ENCODE assay signal across 8 cellular contexts in the genomic region with DNA sequence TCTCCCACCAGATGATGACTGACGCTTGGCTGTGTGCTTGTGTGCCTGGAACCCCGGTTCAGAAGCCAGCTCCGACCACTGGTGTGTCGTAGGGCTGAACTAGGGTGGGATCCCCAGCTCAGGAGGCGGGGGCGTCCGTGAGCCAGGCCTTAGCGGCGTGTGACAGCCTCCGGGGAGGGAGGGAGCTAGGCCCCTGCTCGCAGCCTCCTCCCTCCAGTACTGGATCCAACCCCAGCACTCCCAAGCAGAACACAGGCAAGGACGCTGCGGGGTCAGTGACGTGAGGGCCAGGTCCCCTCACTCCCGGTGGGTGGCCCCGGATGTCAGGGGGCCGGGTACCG. TPM values are rescaled to one million over a fixed set of nuclear protein-coding genes. Genes with fewer than 3 reads are reported as not detected.
A peak's percentile ranks its signal among the peaks of the same experiment; 100 is the strongest.
DNase-seq lines count a peak whose midpoint lies in the region; ATAC-seq lines count a peak whose summit lies in the region.

No MANE protein-coding gene starts in this region.

- ATAC-seq in activated CD4-positive, alpha-beta T cell treated with anti-CD3 and anti-CD28 coated beads for 36 hours, result peak; percentile 6
- ATAC-seq in HG03342 (IDR thresholded peaks at IDR 0.05; ENCODE audit: unreplicated experiment), result peak; percentile 12
- peak; percentile 38 to 52 for ATAC-seq in right cardiac atrium

- no peaks in the 10 kb centered on the region for H3K9me3 ChIP-seq in right cardiac atrium (ENCODE audit: control insufficient read depth, low read length)

- H3K27ac ChIP-seq in right cardiac atrium (ENCODE audit: low read length), result peak overlapping the region; percentile 8

- POLR2A ChIA-PET in activated CD4-positive, alpha-beta T cell treated with anti-CD3 and anti-CD28 coated beads for 36 hours (lab: Charles Lee), result interaction anchor here (0.7 to 2.0 kb wide), 10 partner anchors 15 to 303 kb away, joined by 3 to 25 read pairs (median 6); partner anchors contain the start of genes ACO2, DESI1, PHF5A and RANGAP1

- CTCF ChIA-PET in activated CD4-positive, alpha-beta T cell treated with anti-CD3 and anti-CD28 coated beads for 36 hours (lab: Charles Lee), result interaction anchor here (0.7 to 1.8 kb wide), 6 partner anchors 8 to 186 kb away, joined by 3 to 6 read pairs (median 5); no protein-coding TSS in a partner anchor

- H3K27me3 ChIP-seq in right cardiac atrium (ENCODE audit: control insufficient read depth, insufficient read depth), result no peaks in the 10 kb centered on the region

- H3K4me1 Mint-ChIP-seq in activated CD4-positive, alpha-beta T cell treated with anti-CD3 and anti-CD28 coated beads for 36 hours, result peaks cover 15% of the 10 kb centered on the region
- peaks cover 10% of the 10 kb centered on the region for H3K4me1 Mint-ChIP-seq in activated naive CD8-positive, alpha-beta T cell (ENCODE audit: low read depth)

- H3K4me3 ChIP-seq in right cardiac atrium (ENCODE audit: low read length) (peak overlapping the region; percentile 49), skeletal muscle cell (ENCODE audit: low read depth, low read length) (peak overlapping the region; percentile 89)

- H3K9me3 Mint-ChIP-seq in activated CD4-positive, alpha-beta T cell treated with anti-CD3 and anti-CD28 coated beads for 36 hours (ENCODE audit: low read depth), result no peaks in the 10 kb centered on the region
- H3K9me3 Mint-ChIP-seq in activated naive CD8-positive, alpha-beta T cell (ENCODE audit: low read depth), result no peaks in the 10 kb centered on the region

- peak; percentile 53 for DNase-seq in activated CD4-positive, alpha-beta T cell treated with anti-CD3 and anti-CD28 coated beads for 36 hours
- DNase-seq in activated CD4-positive, alpha-beta T cell treated with anti-CD3 and anti-CD28 coated beads for 4 hours, result no peak
- DNase-seq in right cardiac atrium (no peak), skeletal muscle cell (ENCODE audit: low read depth) (no peak), NCI-H2081 (lab: John Stamatoyannopoulos, UW) (no peak), HT-29 (ENCODE audit: low spot score) (no peak)

- H3K27ac Mint-ChIP-seq in activated CD4-positive, alpha-beta T cell treated with anti-CD3 and anti-CD28 coated beads for 36 hours, result peak overlapping the region; percentile 82
- peak overlapping the region; percentile 84 for H3K27ac Mint-ChIP-seq in activated naive CD8-positive, alpha-beta T cell

- 4% methylated on average over 18 of the region's 18 CpGs for WGBS in right cardiac atrium

- H3K4me1 ChIP-seq in right cardiac atrium (ENCODE audit: control insufficient read depth, insufficient read depth, low read length), result no peaks in the 10 kb centered on the region

- peak overlapping the region; percentile 88 for H3K4me3 Mint-ChIP-seq in activated CD4-positive, alpha-beta T cell treated with anti-CD3 and anti-CD28 coated beads for 36 hours
- H3K4me3 Mint-ChIP-seq in activated naive CD8-positive, alpha-beta T cell, result peak overlapping the region; percentile 92

- peaks cover 4% of the 10 kb centered on the region for H3K36me3 Mint-ChIP-seq in activated CD4-positive, alpha-beta T cell treated with anti-CD3 and anti-CD28 coated beads for 36 hours (ENCODE audit: low read depth)
- H3K36me3 Mint-ChIP-seq in activated naive CD8-positive, alpha-beta T cell, result no peaks in the 10 kb centered on the region

- intact Hi-C loops in activated CD4-positive, alpha-beta T cell treated with anti-CD3 and anti-CD28 coated beads for 36 hours (cut with DNase I, micrococcal nuclease), result loop anchor here (1.0 kb wide), 6 partner anchors 32 to 638 kb away; partner anchors contain the start of genes DESI1 (in 2 of the 2), XRCC6 (in 2 of the 2), POLR3H (in 1 of the 2) and RANGAP1 (in 1 of the 2)
- intact Hi-C loops in right cardiac atrium (cut with DNase I), result no loop called here

- no peaks in the 10 kb centered on the region for H3K27me3 Mint-ChIP-seq in activated CD4-positive, alpha-beta T cell treated with anti-CD3 and anti-CD28 coated beads for 36 hours
- H3K27me3 Mint-ChIP-seq in activated naive CD8-positive, alpha-beta T cell, result no peaks in the 10 kb centered on the region

RNA-seq across cellular contexts. Expression of gene PMM1, which starts 0.4 kb away (rescaled TPM):
- total RNA-seq in activated CD4-positive, alpha-beta T cell treated with anti-CD3 and anti-CD28 coated beads for 36 hours, result 10 to 100 TPM; 30.4 to 37.4 TPM
- total RNA-seq in right cardiac atrium, result 10 to 100 TPM; 12.6 to 21.4 (median 18.3) TPM
- 19.1 TPM for polyA plus RNA-seq in right cardiac atrium
- total RNA-seq in HT-29 (2014; rRNA removed; shearing (Covaris generic)), result 19.6 and 22.5 TPM in 2 replicates

RNA-seq across cellular contexts. Expression of gene CSDC2, which starts 28.4 kb away (rescaled TPM):
- total RNA-seq in activated CD4-positive, alpha-beta T cell treated with anti-CD3 and anti-CD28 coated beads for 36 hours, result not detected
- 100 to 1,000 TPM; 274 to 342 (median 287) TPM for total RNA-seq in right cardiac atrium
- 309 TPM for polyA plus RNA-seq in right cardiac atrium
- not detected in 2 replicates for total RNA-seq in HT-29 (2014; rRNA removed; shearing (Covaris generic))

RNA-seq across cellular contexts. Expression of gene DESI1, which starts 31.6 kb away (rescaled TPM):
- total RNA-seq in activated CD4-positive, alpha-beta T cell treated with anti-CD3 and anti-CD28 coated beads for 36 hours, result 10 to 100 TPM; 56.6 to 98.1 TPM
- total RNA-seq in right cardiac atrium, result 10 to 100 TPM; 56.5 to 90.7 (median 74.8) TPM
- polyA plus RNA-seq in right cardiac atrium, result 86.4 TPM
- 19.5 and 20.9 TPM in 2 replicates for total RNA-seq in HT-29 (2014; rRNA removed; shearing (Covaris generic))

RNA-seq across cellular contexts. Expression of gene XRCC6, which starts 31.9 kb away (rescaled TPM):
- total RNA-seq in activated CD4-positive, alpha-beta T cell treated with anti-CD3 and anti-CD28 coated beads for 36 hours, result 100 to 1,000 TPM; 427 to 469 TPM
- 100 to 1,000 TPM; 160 to 183 (median 173) TPM for total RNA-seq in right cardiac atrium
- 144 TPM for polyA plus RNA-seq in right cardiac atrium
- total RNA-seq in HT-29 (2014; rRNA removed; shearing (Covaris generic)), result 212 and 262 TPM in 2 replicates

RNA-seq across cellular contexts. Expression of gene POLR3H, which starts 45.0 kb away (rescaled TPM):
- 10 to 100 TPM; 18.3 to 24.6 TPM for total RNA-seq in activated CD4-positive, alpha-beta T cell treated with anti-CD3 and anti-CD28 coated beads for 36 hours
- 10 to 100 TPM; 21.0 to 26.7 (median 25.3) TPM for total RNA-seq in right cardiac atrium
- polyA plus RNA-seq in right cardiac atrium, result 24.6 TPM
- total RNA-seq in HT-29 (2014; rRNA removed; shearing (Covaris generic)), result 27.7 and 32.5 TPM in 2 replicates

Comparison
In these comparisons a context has a peak if more than half of its experiments do, and no peak if none do; other contexts are left out.
1. RNA of gene CSDC2, which starts 28.4 kb away (total RNA-seq): 274 to 342 TPM in right cardiac atrium; not detected in activated CD4-positive, alpha-beta T cell treated with anti-CD3 and anti-CD28 coated beads for 36 hours and not detected in HT-29; every median in the first group is over 100 times any median in the second.
2. intact Hi-C loops: an anchor here in activated CD4-positive, alpha-beta T cell treated with anti-CD3 and anti-CD28 coated beads for 36 hours (1.0 kb wide); none called in right cardiac atrium.
3. Peak in every context shown above with its lines, with median percentiles within 50 percentile points of each other: ATAC-seq.